In the genomic region with DNA sequence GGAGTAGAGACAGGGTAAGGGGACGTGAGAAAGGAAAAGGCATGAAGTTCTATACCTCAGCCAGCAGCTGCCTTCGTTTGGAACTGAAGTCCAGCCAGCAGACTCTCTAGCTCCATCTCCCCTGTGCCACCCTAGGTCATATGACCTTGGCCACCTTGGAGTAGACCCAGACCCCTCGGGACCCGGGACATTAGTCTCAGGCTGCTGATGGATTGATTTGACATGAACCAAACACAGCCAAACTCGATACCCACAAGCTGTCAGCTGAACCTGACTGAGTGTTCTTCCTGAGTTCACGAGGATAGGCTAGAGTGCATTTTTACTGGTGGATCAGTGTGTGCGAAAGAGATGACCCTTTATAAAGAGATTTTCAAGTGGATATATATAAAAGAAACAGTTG, we compare ENCODE assay signal across 2 cellular contexts.
TF ChIP-seq lines count a peak whose summit lies in the region.

No MANE protein-coding gene starts in this region.

TF ChIP-seq in SK-N-SH, 30 proteins besides CTCF, POLR2A, EP300 and RAD21 (continued from another document):
- TF ChIP-seq, protein P1, sequence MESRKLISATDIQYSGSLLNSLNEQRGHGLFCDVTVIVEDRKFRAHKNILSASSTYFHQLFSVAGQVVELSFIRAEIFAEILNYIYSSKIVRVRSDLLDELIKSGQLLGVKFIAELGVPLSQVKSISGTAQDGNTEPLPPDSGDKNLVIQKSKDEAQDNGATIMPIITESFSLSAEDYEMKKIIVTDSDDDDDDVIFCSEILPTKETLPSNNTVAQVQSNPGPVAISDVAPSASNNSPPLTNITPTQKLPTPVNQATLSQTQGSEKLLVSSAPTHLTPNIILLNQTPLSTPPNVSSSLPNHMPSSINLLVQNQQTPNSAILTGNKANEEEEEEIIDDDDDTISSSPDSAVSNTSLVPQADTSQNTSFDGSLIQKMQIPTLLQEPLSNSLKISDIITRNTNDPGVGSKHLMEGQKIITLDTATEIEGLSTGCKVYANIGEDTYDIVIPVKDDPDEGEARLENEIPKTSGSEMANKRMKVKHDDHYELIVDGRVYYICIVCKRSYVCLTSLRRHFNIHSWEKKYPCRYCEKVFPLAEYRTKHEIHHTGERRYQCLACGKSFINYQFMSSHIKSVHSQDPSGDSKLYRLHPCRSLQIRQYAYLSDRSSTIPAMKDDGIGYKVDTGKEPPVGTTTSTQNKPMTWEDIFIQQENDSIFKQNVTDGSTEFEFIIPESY (IDR thresholded peaks at IDR 0.05; ENCODE audit: borderline replicate concordance, low read depth): no peak
- no peak for TF ChIP-seq FOXJ3 (CRISPR knock-in tag; IDR thresholded peaks at IDR 0.05)
- no peak for TF ChIP-seq GATA2 (CRISPR knock-in tag; IDR thresholded peaks at IDR 0.05)
- no peak for TF ChIP-seq NRF1 (IDR thresholded peaks at IDR 0.05; ENCODE audit: low read depth, low read length)
- TF ChIP-seq YY1 (IDR thresholded peaks at IDR 0.05; ENCODE audit: low read depth): no peak
- TF ChIP-seq, protein P2, sequence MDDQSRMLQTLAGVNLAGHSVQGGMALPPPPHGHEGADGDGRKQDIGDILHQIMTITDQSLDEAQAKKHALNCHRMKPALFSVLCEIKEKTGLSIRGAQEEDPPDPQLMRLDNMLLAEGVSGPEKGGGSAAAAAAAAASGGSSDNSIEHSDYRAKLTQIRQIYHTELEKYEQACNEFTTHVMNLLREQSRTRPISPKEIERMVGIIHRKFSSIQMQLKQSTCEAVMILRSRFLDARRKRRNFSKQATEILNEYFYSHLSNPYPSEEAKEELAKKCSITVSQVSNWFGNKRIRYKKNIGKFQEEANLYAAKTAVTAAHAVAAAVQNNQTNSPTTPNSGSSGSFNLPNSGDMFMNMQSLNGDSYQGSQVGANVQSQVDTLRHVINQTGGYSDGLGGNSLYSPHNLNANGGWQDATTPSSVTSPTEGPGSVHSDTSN (IDR thresholded peaks at IDR 0.05): no peak
- TF ChIP-seq TAF1 (IDR thresholded peaks at IDR 0.05; ENCODE audit: borderline replicate concordance, low read depth, low read length): no peak
- no peak for TF ChIP-seq ELF1 (IDR thresholded peaks at IDR 0.05)
- TF ChIP-seq, protein P3, sequence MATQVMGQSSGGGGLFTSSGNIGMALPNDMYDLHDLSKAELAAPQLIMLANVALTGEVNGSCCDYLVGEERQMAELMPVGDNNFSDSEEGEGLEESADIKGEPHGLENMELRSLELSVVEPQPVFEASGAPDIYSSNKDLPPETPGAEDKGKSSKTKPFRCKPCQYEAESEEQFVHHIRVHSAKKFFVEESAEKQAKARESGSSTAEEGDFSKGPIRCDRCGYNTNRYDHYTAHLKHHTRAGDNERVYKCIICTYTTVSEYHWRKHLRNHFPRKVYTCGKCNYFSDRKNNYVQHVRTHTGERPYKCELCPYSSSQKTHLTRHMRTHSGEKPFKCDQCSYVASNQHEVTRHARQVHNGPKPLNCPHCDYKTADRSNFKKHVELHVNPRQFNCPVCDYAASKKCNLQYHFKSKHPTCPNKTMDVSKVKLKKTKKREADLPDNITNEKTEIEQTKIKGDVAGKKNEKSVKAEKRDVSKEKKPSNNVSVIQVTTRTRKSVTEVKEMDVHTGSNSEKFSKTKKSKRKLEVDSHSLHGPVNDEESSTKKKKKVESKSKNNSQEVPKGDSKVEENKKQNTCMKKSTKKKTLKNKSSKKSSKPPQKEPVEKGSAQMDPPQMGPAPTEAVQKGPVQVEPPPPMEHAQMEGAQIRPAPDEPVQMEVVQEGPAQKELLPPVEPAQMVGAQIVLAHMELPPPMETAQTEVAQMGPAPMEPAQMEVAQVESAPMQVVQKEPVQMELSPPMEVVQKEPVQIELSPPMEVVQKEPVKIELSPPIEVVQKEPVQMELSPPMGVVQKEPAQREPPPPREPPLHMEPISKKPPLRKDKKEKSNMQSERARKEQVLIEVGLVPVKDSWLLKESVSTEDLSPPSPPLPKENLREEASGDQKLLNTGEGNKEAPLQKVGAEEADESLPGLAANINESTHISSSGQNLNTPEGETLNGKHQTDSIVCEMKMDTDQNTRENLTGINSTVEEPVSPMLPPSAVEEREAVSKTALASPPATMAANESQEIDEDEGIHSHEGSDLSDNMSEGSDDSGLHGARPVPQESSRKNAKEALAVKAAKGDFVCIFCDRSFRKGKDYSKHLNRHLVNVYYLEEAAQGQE (IDR thresholded peaks at IDR 0.05; ENCODE audit: low read depth, low read length): no peak
- TF ChIP-seq, protein P4, sequence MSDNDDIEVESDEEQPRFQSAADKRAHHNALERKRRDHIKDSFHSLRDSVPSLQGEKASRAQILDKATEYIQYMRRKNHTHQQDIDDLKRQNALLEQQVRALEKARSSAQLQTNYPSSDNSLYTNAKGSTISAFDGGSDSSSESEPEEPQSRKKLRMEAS (IDR thresholded peaks at IDR 0.05; ENCODE audit: low read depth): no peak
TF ChIP-seq in SK-N-SH: peak in this region for 0.

TF ChIP-seq in SK-N-SH treated with all-trans-retinoic acid at 6 μM for 48 hours, 23 proteins besides CTCF, POLR2A, EP300 and RAD21 (continued from another document):
- TF ChIP-seq, protein P5, sequence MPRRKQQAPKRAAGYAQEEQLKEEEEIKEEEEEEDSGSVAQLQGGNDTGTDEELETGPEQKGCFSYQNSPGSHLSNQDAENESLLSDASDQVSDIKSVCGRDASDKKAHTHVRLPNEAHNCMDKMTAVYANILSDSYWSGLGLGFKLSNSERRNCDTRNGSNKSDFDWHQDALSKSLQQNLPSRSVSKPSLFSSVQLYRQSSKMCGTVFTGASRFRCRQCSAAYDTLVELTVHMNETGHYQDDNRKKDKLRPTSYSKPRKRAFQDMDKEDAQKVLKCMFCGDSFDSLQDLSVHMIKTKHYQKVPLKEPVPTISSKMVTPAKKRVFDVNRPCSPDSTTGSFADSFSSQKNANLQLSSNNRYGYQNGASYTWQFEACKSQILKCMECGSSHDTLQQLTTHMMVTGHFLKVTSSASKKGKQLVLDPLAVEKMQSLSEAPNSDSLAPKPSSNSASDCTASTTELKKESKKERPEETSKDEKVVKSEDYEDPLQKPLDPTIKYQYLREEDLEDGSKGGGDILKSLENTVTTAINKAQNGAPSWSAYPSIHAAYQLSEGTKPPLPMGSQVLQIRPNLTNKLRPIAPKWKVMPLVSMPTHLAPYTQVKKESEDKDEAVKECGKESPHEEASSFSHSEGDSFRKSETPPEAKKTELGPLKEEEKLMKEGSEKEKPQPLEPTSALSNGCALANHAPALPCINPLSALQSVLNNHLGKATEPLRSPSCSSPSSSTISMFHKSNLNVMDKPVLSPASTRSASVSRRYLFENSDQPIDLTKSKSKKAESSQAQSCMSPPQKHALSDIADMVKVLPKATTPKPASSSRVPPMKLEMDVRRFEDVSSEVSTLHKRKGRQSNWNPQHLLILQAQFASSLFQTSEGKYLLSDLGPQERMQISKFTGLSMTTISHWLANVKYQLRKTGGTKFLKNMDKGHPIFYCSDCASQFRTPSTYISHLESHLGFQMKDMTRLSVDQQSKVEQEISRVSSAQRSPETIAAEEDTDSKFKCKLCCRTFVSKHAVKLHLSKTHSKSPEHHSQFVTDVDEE (CRISPR knock-in tag; IDR thresholded peaks at IDR 0.05): no peak
- TF ChIP-seq ZFP30 (CRISPR knock-in tag; IDR thresholded peaks at IDR 0.05): no peak
- no peak for TF ChIP-seq RARB (CRISPR knock-in tag; IDR thresholded peaks at IDR 0.05)
- TF ChIP-seq CSDC2 (CRISPR knock-in tag; IDR thresholded peaks at IDR 0.05): no peak
- no peak for TF ChIP-seq SNAI2 (CRISPR knock-in tag; IDR thresholded peaks at IDR 0.05)
- no peak for TF ChIP-seq ARNTL (CRISPR knock-in tag; IDR thresholded peaks at IDR 0.05; ENCODE audit: borderline replicate concordance, low read depth)
- no peak for TF ChIP-seq GLIS3 (CRISPR knock-in tag; IDR thresholded peaks at IDR 0.05)
- TF ChIP-seq, protein P6, sequence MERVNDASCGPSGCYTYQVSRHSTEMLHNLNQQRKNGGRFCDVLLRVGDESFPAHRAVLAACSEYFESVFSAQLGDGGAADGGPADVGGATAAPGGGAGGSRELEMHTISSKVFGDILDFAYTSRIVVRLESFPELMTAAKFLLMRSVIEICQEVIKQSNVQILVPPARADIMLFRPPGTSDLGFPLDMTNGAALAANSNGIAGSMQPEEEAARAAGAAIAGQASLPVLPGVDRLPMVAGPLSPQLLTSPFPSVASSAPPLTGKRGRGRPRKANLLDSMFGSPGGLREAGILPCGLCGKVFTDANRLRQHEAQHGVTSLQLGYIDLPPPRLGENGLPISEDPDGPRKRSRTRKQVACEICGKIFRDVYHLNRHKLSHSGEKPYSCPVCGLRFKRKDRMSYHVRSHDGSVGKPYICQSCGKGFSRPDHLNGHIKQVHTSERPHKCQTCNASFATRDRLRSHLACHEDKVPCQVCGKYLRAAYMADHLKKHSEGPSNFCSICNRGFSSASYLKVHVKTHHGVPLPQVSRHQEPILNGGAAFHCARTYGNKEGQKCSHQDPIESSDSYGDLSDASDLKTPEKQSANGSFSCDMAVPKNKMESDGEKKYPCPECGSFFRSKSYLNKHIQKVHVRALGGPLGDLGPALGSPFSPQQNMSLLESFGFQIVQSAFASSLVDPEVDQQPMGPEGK (CRISPR knock-in tag; IDR thresholded peaks at IDR 0.05; ENCODE audit: borderline replicate concordance): no peak
- TF ChIP-seq, protein P7, sequence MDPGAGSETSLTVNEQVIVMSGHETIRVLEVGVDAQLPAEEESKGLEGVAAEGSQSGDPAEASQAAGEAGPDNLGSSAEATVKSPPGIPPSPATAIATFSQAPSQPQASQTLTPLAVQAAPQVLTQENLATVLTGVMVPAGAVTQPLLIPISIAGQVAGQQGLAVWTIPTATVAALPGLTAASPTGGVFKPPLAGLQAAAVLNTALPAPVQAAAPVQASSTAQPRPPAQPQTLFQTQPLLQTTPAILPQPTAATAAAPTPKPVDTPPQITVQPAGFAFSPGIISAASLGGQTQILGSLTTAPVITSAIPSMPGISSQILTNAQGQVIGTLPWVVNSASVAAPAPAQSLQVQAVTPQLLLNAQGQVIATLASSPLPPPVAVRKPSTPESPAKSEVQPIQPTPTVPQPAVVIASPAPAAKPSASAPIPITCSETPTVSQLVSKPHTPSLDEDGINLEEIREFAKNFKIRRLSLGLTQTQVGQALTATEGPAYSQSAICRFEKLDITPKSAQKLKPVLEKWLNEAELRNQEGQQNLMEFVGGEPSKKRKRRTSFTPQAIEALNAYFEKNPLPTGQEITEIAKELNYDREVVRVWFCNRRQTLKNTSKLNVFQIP (CRISPR knock-in tag; IDR thresholded peaks at IDR 0.05; ENCODE audit: borderline replicate concordance, low read depth): no peak
- no peak for TF ChIP-seq PPARA (CRISPR knock-in tag; IDR thresholded peaks at IDR 0.05; ENCODE audit: borderline replicate concordance)
- no peak for TF ChIP-seq ZNF70 (CRISPR knock-in tag; IDR thresholded peaks at IDR 0.05)
